8 cellular contexts compared by ENCODE assay signal in genomic region chr4:44448548-44449443, GRCh38. TPM values are rescaled to one million over a fixed set of nuclear protein-coding genes. Genes with fewer than 3 reads are reported as not detected.
A peak's percentile ranks its signal among the peaks of the same experiment; 100 is the strongest.
DNase-seq lines count a peak whose midpoint lies in the region; ATAC-seq lines count a peak whose summit lies in the region.

Gene KCTD8 (minus strand): TSS chr4:44448809.

- peak; percentile 99 for DNase-seq in 8988T
- peak; percentile 85 to 94 for DNase-seq in NCI-H2081 (lab: John Stamatoyannopoulos, UW)
- DNase-seq in dermis blood vessel endothelial cell: peak; percentile 93
- peak; percentile 60 for DNase-seq in left lobe of liver (ENCODE audit: low spot score)
- DNase-seq in stimulated activated CD4-positive, alpha-beta T cell treated with anti-CD3 and anti-CD28 coated beads, Interleukin-1b, Interleukin-23, amount 100 ng/mL, for 48 hours: peak; percentile 76

- ATAC-seq in GM18508 (IDR thresholded peaks at IDR 0.05; ENCODE audit: insufficient read depth, unreplicated experiment): peak; percentile 92
- peak; percentile 98 for ATAC-seq in HG02981 (IDR thresholded peaks at IDR 0.05; ENCODE audit: unreplicated experiment)
- ATAC-seq in activated CD4-positive, CD25-positive, alpha-beta regulatory T cell treated with anti-CD3 and anti-CD28 coated beads, Interleukin-2, amount 50 U/mL, for 24 hours: peak; percentile 69 to 77
- ATAC-seq in left lobe of liver: peak; percentile 95

RNA-seq across cellular contexts. Expression of gene KCTD8, which starts in this region (rescaled TPM):
- total RNA-seq in dermis blood vessel endothelial cell (0.65 and 1.0 TPM in 2 replicates), left lobe of liver (not detected)

Comparison
In these comparisons a context has a peak if more than half of its experiments do, and no peak if none do; other contexts are left out.
1. Peak in every context shown above with its lines: DNase-seq and ATAC-seq.
2. Peak in DNase-seq and ATAC-seq in left lobe of liver; RNA of the gene not detected or under 1 TPM.